8 cellular contexts compared by ENCODE assay signal in genomic region chr3:67083277-67083676, GRCh38.
DNase-seq lines count a peak whose midpoint lies in the region; ATAC-seq lines count a peak whose summit lies in the region.

No MANE protein-coding gene starts in this region.

- peak; percentile 19 to 42 for DNase-seq in activated CD4-positive, alpha-beta T cell treated with anti-CD3 and anti-CD28 coated beads for 4 hours
- DNase-seq in iris pigment epithelial cell (ENCODE audit: low read depth) (peak; percentile 15), posterior cingulate gyrus (no peak), NCI-H2107 treated with DMSO at 0.1 percent for 48 hours (lab: John Stamatoyannopoulos, UW; ENCODE audit: unreplicated experiment) (no peak), NCI-H2171 (lab: John Stamatoyannopoulos, UW) (no peak), 8988T (no peak)

- ATAC-seq in GM18907 (IDR thresholded peaks at IDR 0.05; ENCODE audit: unreplicated experiment) (peak; percentile 86), HG03378 (IDR thresholded peaks at IDR 0.05; ENCODE audit: unreplicated experiment) (peak; percentile 85)

- intact Hi-C loops in posterior cingulate gyrus (cut with DNase I) = no loop called here

Comparison
In these comparisons a context has a peak if more than half of its experiments do, and no peak if none do; other contexts are left out.
1. DNase-seq: peak in activated CD4-positive, alpha-beta T cell treated with anti-CD3 and anti-CD28 coated beads for 4 hours (2 of 2) and iris pigment epithelial cell (single experiment); none in posterior cingulate gyrus (0 of 10), NCI-H2107 treated with DMSO at 0.1 percent for 48 hours (single experiment), NCI-H2171 (single experiment) and 8988T (single experiment).